In genomic region chr2:151260492-151261239, GRCh38 we compare ENCODE assay signal across 8 cellular contexts. TPM values are rescaled to one million over a fixed set of nuclear protein-coding genes. Genes with fewer than 3 reads are reported as not detected.
DNase-seq lines count a peak whose midpoint lies in the region; ATAC-seq and TF ChIP-seq lines count a peak whose summit lies in the region.

No MANE protein-coding gene starts in this region.

- H3K36me3 ChIP-seq in Karpas-422 (ENCODE audit: insufficient read depth, low read length): no peaks in the 10 kb centered on the region
- H3K36me3 ChIP-seq in brain microvascular endothelial cell (replicated peaks): no peaks in the 10 kb centered on the region
- H3K36me3 ChIP-seq in urinary bladder (ENCODE audit: insufficient read depth): no peaks in the 10 kb centered on the region

- no peaks in the 10 kb centered on the region for H3K9me3 ChIP-seq in Karpas-422 (ENCODE audit: low read length)

- in situ Hi-C loops in brain microvascular endothelial cell (cut with HindIII; ENCODE audit: low pct_ligation_motif_present, low sequenced_read_pairs): no loop called here

- H3K4me2 ChIP-seq in Karpas-422 (ENCODE audit: low read depth, low read length, poor library complexity, severe bottlenecking): peak overlapping the region; percentile 82

- H4K20me1 ChIP-seq in Karpas-422 (ENCODE audit: insufficient read depth, low read depth, low read length): no peaks in the 10 kb centered on the region

- H2AFZ ChIP-seq in Karpas-422 (ENCODE audit: low read length): peak overlapping the region; percentile 89

- peak overlapping the region; percentile 78 for H3K9ac ChIP-seq in Karpas-422 (ENCODE audit: low read length)

- DNase-seq in Karpas-422: peak; percentile 60
- DNase-seq in brain microvascular endothelial cell: no peak
- peak; percentile 27 for DNase-seq in medulla oblongata (ENCODE audit: extremely low spot score)
- no peak for DNase-seq in SKM-1 treated with dmso at 0.1 percent for 144 hours (lab: John Stamatoyannopoulos, UW; ENCODE audit: unreplicated experiment)
- DNase-seq in cerebellum (ENCODE audit: low spot score): no peak

- ATAC-seq in GM21723 (IDR thresholded peaks at IDR 0.05; ENCODE audit: unreplicated experiment): peak; percentile 16

- no peaks in the 10 kb centered on the region for H3K79me2 ChIP-seq in Karpas-422 (ENCODE audit: low read length)

- peaks cover 15% of the 10 kb centered on the region for H3K4me1 ChIP-seq in Karpas-422 (ENCODE audit: low read length)
- no peaks in the 10 kb centered on the region for H3K4me1 ChIP-seq in urinary bladder (ENCODE audit: insufficient read depth)

- H3K4me3 ChIP-seq in GM12875 (ENCODE audit: low read depth, low read length): peak overlapping the region; percentile 59
- peak overlapping the region; percentile 71 for H3K4me3 ChIP-seq in Karpas-422 (ENCODE audit: low read length)
- peak overlapping the region; percentile 82 for H3K4me3 ChIP-seq in brain microvascular endothelial cell (ENCODE audit: low read depth, low read length)
- peak overlapping the region; percentile 78 for H3K4me3 ChIP-seq in urinary bladder (ENCODE audit: low read depth, low read length)

- H3K27me3 ChIP-seq in Karpas-422 (ENCODE audit: low read length) (no peaks in the 10 kb centered on the region), brain microvascular endothelial cell (replicated peaks) (no peaks in the 10 kb centered on the region)

- H3K9me2 ChIP-seq in Karpas-422 (replicated peaks; ENCODE audit: insufficient read depth, low read length): no peaks in the 10 kb centered on the region

- TF ChIP-seq CTCF in GM12875 (IDR thresholded peaks at IDR 0.05; ENCODE audit: borderline replicate concordance, insufficient read depth, low read depth, low read length): no peak
- no peak for TF ChIP-seq CTCF in brain microvascular endothelial cell (IDR thresholded peaks at IDR 0.05; ENCODE audit: low read depth, low read length, missing control alignments)

- peak overlapping the region; percentile 39; the same call in 1 of the 2 replicates for H3K27ac ChIP-seq in Karpas-422 (ENCODE audit: low read length)
- H3K27ac ChIP-seq in brain microvascular endothelial cell: peak overlapping the region; percentile 86
- peak overlapping the region; percentile 94 for H3K27ac ChIP-seq in urinary bladder (ENCODE audit: low read depth)

- 11% methylated on average over 12 of the region's 12 CpGs for WGBS in urinary bladder

RNA-seq across cellular contexts. Expression of gene RBM43, which starts 1.0 kb away (rescaled TPM):
- 3.7 and 4.5 TPM in 2 replicates for total RNA-seq in Karpas-422 (2014; rRNA removed; shearing (Covaris generic); ENCODE audit: low replicate concordance)
- total RNA-seq in urinary bladder: 14.7 TPM
- polyA plus RNA-seq in urinary bladder: 8.1 TPM
- total RNA-seq in cerebellum: 3.8 TPM

RNA-seq across cellular contexts. Expression of gene NMI, which starts 28.8 kb away (rescaled TPM):
- 5.3 TPM in 2 replicates for total RNA-seq in Karpas-422 (2014; rRNA removed; shearing (Covaris generic); ENCODE audit: low replicate concordance)
- total RNA-seq in urinary bladder: 21.3 TPM
- polyA plus RNA-seq in urinary bladder: 15.9 TPM
- 1.8 TPM for total RNA-seq in cerebellum

Comparison
In these comparisons a context has a peak if more than half of its experiments do, and no peak if none do; other contexts are left out.
1. DNase-seq: peak in Karpas-422 (single experiment) and medulla oblongata (single experiment); none in brain microvascular endothelial cell (single experiment), SKM-1 treated with dmso at 0.1 percent for 144 hours (single experiment) and cerebellum (single experiment).
2. H3K27ac ChIP-seq: peak in every context shown above with its lines; median percentile 94 in urinary bladder; 86 in brain microvascular endothelial cell; 39 in Karpas-422.
3. Peak in every context shown above with its lines, with median percentiles within 50 percentile points of each other: H3K4me3 ChIP-seq.